In genomic region chr20:49867453-49868215, GRCh38 we compare ENCODE assay signal across 14 cellular contexts. TPM values are rescaled to one million over a fixed set of nuclear protein-coding genes. Genes with fewer than 3 reads are reported as not detected.
DNase-seq lines count a peak whose midpoint lies in the region; ATAC-seq and TF ChIP-seq lines count a peak whose summit lies in the region.
"Had no signal": no experiment of that assay in that cellular context is flagged by ENCODE, and none has a peak within 500 bp of the region (broad histone marks: within the 10 kb centered on the region; RNA-seq: fewer than 3 reads in every experiment).

No MANE protein-coding gene starts in this region.

- peak overlapping the region; percentile 12 to 57 for H3K27ac Mint-ChIP-seq in activated naive CD4-positive, alpha-beta T cell treated with anti-CD3 and anti-CD28 coated beads, Interleukin-2, amount 50 U/mL, for 72 hours

- no peaks in the 10 kb centered on the region for H3K9me3 ChIP-seq in thymus (ENCODE audit: control insufficient read depth)
- H3K9me3 ChIP-seq: vagina had no signal

- WGBS in thymus: 91% methylated on average over 9 of the region's 9 CpGs

- peak overlapping the region; percentile 93 for H3K27ac ChIP-seq in caudate nucleus (ENCODE audit: low read depth, low read length)
- peak overlapping the region; percentile 8 for H3K27ac ChIP-seq in thymus (ENCODE audit: low read depth)
- H3K27ac ChIP-seq: vagina, WERI-Rb-1 had no signal

- TF ChIP-seq CTCF in NB4 (IDR thresholded peaks at IDR 0.05; ENCODE audit: low read depth, low read length): no peak

- H3K4me3 ChIP-seq in NB4 (ENCODE audit: low read depth, low read length): no peak overlapping the region
- no peak overlapping the region for H3K4me3 ChIP-seq in thymus (ENCODE audit: low read length)
- H3K4me3 ChIP-seq: vagina had no signal

- no peak for DNase-seq in activated naive CD4-positive, alpha-beta T cell treated with anti-CD3 and anti-CD28 coated beads, Interleukin-2, amount 50 U/mL, for 72 hours (ENCODE audit: low spot score in 2 of 2)
- DNase-seq in activated naive CD4-positive, alpha-beta T cell (lab: John Stamatoyannopoulos, UW): no peak
- DNase-seq in NB4 (ENCODE audit: low read depth) (peak; percentile 35), caudate nucleus (lab: John Stamatoyannopoulos, UW) (no peak), AG08395 (ENCODE audit: low spot score) (no peak), OCI-M2 (lab: John Stamatoyannopoulos, UW; ENCODE audit: unreplicated experiment) (no peak)
- DNase-seq in activated CD4-positive, alpha-beta T cell treated with anti-CD3 and anti-CD28 coated beads for 4 hours: no peak
- DNase-seq: activated naive CD4-positive, alpha-beta T cell treated with anti-CD3 and anti-CD28 coated beads, Interleukin-2, amount 50 U/mL, for 16 hours; hippocampal formation; NCI-H1930; NCI-H748 treated with DMSO at 0.1 percent for 48 hours; WERI-Rb-1 had no signal

- no peaks in the 10 kb centered on the region for H3K27me3 ChIP-seq in thymus (ENCODE audit: control insufficient read depth, insufficient read depth)
- H3K27me3 ChIP-seq: vagina had no signal

- H3K9me3 Mint-ChIP-seq in activated naive CD4-positive, alpha-beta T cell treated with anti-CD3 and anti-CD28 coated beads, Interleukin-2, amount 50 U/mL, for 72 hours: no peaks in the 10 kb centered on the region

- TF ChIP-seq POLR2A in NB4 (IDR thresholded peaks at IDR 0.05; ENCODE audit: extremely low read depth, insufficient read length): no peak

- H3K36me3 Mint-ChIP-seq in activated naive CD4-positive, alpha-beta T cell treated with anti-CD3 and anti-CD28 coated beads, Interleukin-2, amount 50 U/mL, for 72 hours: no peaks in the 10 kb centered on the region

- ATAC-seq in activated naive CD4-positive, alpha-beta T cell treated with anti-CD3 and anti-CD28 coated beads, Interleukin-2, amount 50 U/mL, for 72 hours: peak in 1 of 2 donors; percentile 18

- no peaks in the 10 kb centered on the region for H3K4me1 ChIP-seq in thymus (ENCODE audit: control insufficient read depth, insufficient read depth, low read length)
- H3K4me1 ChIP-seq: vagina had no signal

- peaks cover 42% of the 10 kb centered on the region for H3K36me3 ChIP-seq in thymus (ENCODE audit: control insufficient read depth, insufficient read depth)

RNA-seq across cellular contexts. Expression of gene SPATA2, which starts 47.7 kb away (rescaled TPM):
- total RNA-seq in activated naive CD4-positive, alpha-beta T cell treated with anti-CD3 and anti-CD28 coated beads, Interleukin-2, amount 50 U/mL, for 72 hours: 1 to 10 TPM; 7.2 to 7.9 TPM
- 3.3 TPM for polyA plus RNA-seq in thymus

RNA-seq across cellular contexts. Expression of gene SLC9A8, which starts 55.0 kb away (rescaled TPM):
- 10 to 100 TPM; 10.7 to 16.2 TPM for total RNA-seq in activated naive CD4-positive, alpha-beta T cell treated with anti-CD3 and anti-CD28 coated beads, Interleukin-2, amount 50 U/mL, for 72 hours
- 14.1 TPM for polyA plus RNA-seq in thymus
